ENCODE assay signal across 13 cellular contexts in the genomic region with DNA sequence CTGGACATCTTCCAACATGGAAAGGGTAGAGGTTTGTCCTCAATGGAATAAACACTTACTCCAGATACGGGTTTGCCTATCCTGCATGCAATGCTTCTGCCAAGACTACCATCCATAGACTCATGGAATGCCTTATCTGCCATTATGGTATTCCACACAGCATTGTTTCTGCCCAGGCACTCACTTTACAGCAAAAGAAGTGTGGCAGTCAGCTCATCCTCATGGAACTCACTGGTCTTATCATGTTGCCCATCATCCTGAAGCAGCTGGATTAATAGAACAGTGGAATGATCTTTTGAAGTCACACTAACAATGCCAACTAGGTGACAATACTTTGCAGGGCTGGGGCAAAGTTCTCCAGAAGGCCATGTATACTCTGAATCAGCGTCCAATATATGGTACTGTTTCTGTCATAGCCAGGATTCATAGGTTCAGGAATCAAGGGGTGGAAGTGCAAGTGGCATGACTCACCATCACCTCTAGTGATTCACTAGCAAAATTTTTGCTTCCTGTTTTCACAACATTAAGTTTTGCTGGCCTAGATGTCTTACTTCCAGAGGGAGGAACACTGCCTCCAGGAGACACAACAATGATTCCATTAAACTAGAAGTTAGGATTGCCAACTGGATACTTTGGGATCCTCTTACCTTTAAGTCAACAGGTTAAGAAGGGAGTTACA.
DNase-seq lines count a peak whose midpoint lies in the region; ATAC-seq and TF ChIP-seq lines count a peak whose summit lies in the region.
"Had no signal": no experiment of that assay in that cellular context is flagged by ENCODE, and none has a peak within 500 bp of the region (broad histone marks: within the 10 kb centered on the region; RNA-seq: fewer than 3 reads in every experiment).

No MANE protein-coding gene starts in this region.

- peaks cover 6 to 27% (median 12%) of the 10 kb centered on the region in 7 donors for H3K9me3 Mint-ChIP-seq in CD14-positive monocyte
- H3K9me3 Mint-ChIP-seq: neural progenitor cell had no signal

- no TSS peak for BruUV-seq in HCT116 (replicated peaks; lab: Mats Ljungman, UMichigan)

- no peak for TF ChIP-seq CTCF in HCT116 (IDR thresholded peaks at IDR 0.05 in 2 of 3, conservative IDR thresholded peaks at IDR 0.05 in 1 of 3; ENCODE audit: borderline replicate concordance in 1 of 3, insufficient read depth in 1 of 3, low read depth in 2 of 3, low read length in 2 of 3)
- TF ChIP-seq CTCF in RWPE2 (IDR thresholded peaks at IDR 0.05; ENCODE audit: poor library complexity, severe bottlenecking), result no peak
- TF ChIP-seq CTCF in fibroblast of pulmonary artery (IDR thresholded peaks at IDR 0.05; ENCODE audit: low read length, missing control alignments), result no peak
- no peak for TF ChIP-seq CTCF in CD14-positive monocyte (IDR thresholded peaks at IDR 0.05)

- no peaks in the 10 kb centered on the region for H3K9me2 ChIP-seq in HCT116 (ENCODE audit: insufficient read depth)

- H3K36me3 ChIP-seq in HCT116 (ENCODE audit: control insufficient read depth in 1 of 2, insufficient read depth in 2 of 2, low read length in 2 of 2) (no peaks in the 10 kb centered on the region), RWPE2 (ENCODE audit: low read depth) (no peaks in the 10 kb centered on the region)
- H3K36me3 ChIP-seq: lower lobe of right lung, neural progenitor cell, sigmoid colon had no signal

- no peaks in the 10 kb centered on the region for H4K20me1 ChIP-seq in HCT116 (ENCODE audit: insufficient read depth)

- H3K4me1 ChIP-seq in HCT116 (ENCODE audit: control insufficient read depth in 1 of 2, insufficient read depth in 2 of 2, low read length in 2 of 2), result peaks cover 0 to 20% of the 10 kb centered on the region in 2 experiments; a peak in 3 of 4 replicates
- peaks cover 18% of the 10 kb centered on the region for H3K4me1 ChIP-seq in RWPE2 (ENCODE audit: insufficient read depth, poor library complexity, severe bottlenecking)
- H3K4me1 ChIP-seq: lower lobe of right lung, sigmoid colon had no signal

- intact Hi-C loops in HCT116 (cut with micrococcal nuclease), result no loop called here
- intact Hi-C loops in CD14-positive monocyte (cut with micrococcal nuclease), result no loop called here

- no peaks in the 10 kb centered on the region for H3K4me1 Mint-ChIP-seq in CD14-positive monocyte

- H3K9me3 ChIP-seq in HCT116 (ENCODE audit: control insufficient read depth in 1 of 2, insufficient read depth in 1 of 2, low read depth in 1 of 2, low read length in 2 of 2) (no peaks in the 10 kb centered on the region), RWPE2 (ENCODE audit: severe bottlenecking) (no peaks in the 10 kb centered on the region)
- H3K9me3 ChIP-seq: lower lobe of right lung, sigmoid colon had no signal

- H3K36me3 Mint-ChIP-seq in CD14-positive monocyte, result no peaks in the 10 kb centered on the region
- H3K36me3 Mint-ChIP-seq: neural progenitor cell had no signal

- no peaks in the 10 kb centered on the region for H3K79me2 ChIP-seq in HCT116 (ENCODE audit: insufficient read depth, low read length)

- H3K9ac ChIP-seq in HCT116 (ENCODE audit: low read length), result no peak overlapping the region
- H3K9ac ChIP-seq: neural progenitor cell had no signal

- TF ChIP-seq POLR2A in HCT116 (IDR thresholded peaks at IDR 0.05; ENCODE audit: borderline replicate concordance, extremely low read depth, insufficient read depth, insufficient read length), result no peak

- POLR2A ChIA-PET in HCT116 (lab: Charles Lee), result no interaction called here

- RAD21 ChIA-PET in HCT116 (lab: Charles Lee; ENCODE audit: low non-redundant PET in 1 of 2, low total read pairs in 2 of 2, uncharacterized antibody in 2 of 2, unreplicated experiment in 2 of 2), result no interaction called here

- no peak overlapping the region for H3K4me3 Mint-ChIP-seq in CD14-positive monocyte
- H3K4me3 Mint-ChIP-seq: neural progenitor cell had no signal

- peak; percentile 79 for ATAC-seq in HCT116
- peak; percentile 97 for ATAC-seq in RWPE2 (ENCODE audit: low read depth)
- ATAC-seq in GM21528 (IDR thresholded peaks at IDR 0.05; ENCODE audit: low FRiP score, unreplicated experiment), result no peak
- ATAC-seq: lower lobe of right lung; stimulated activated naive CD8-positive, alpha-beta T cell treated with anti-CD3 and anti-CD28 coated beads, Interleukin-15, Interleukin-2, amounts not matched to agents 100 U/mL and 50 U/mL, for 24 hours had no signal

- H3K27me3 ChIP-seq in HCT116 (ENCODE audit: insufficient read depth, low read length) (no peaks in the 10 kb centered on the region), RWPE2 (ENCODE audit: insufficient read depth, poor library complexity, severe bottlenecking) (no peaks in the 10 kb centered on the region)
- H3K27me3 ChIP-seq: neural progenitor cell, sigmoid colon had no signal

- no peak overlapping the region for H2AFZ ChIP-seq in HCT116 (ENCODE audit: low read depth, low read length, poor library complexity, severe bottlenecking)
- H2AFZ ChIP-seq: neural progenitor cell had no signal

- no peak overlapping the region for H3K27ac Mint-ChIP-seq in CD14-positive monocyte
- H3K27ac Mint-ChIP-seq: neural progenitor cell had no signal

- H3K4me3 ChIP-seq in HCT116 (replicated peaks in 1 of 2; ENCODE audit: low read depth in 1 of 2, low read length in 2 of 2) (no peak overlapping the region; a peak in 1 of 4 replicates), RWPE2 (ENCODE audit: severe bottlenecking) (no peak overlapping the region), fibroblast of pulmonary artery (replicated peaks; ENCODE audit: low read depth, low read length) (no peak overlapping the region)
- H3K4me3 ChIP-seq: lower lobe of right lung, neural progenitor cell, sigmoid colon had no signal

- peak overlapping the region; percentile 64 for H3K4me2 ChIP-seq in HCT116 (ENCODE audit: low read length)
- H3K4me2 ChIP-seq: neural progenitor cell had no signal

- TF ChIP-seq RAD21 in HCT116 (IDR thresholded peaks at IDR 0.05; ENCODE audit: low read depth), result no peak

- H3K27ac ChIP-seq in HCT116 (ENCODE audit: low read depth, low read length), result peak overlapping the region; percentile 38; the same call in 1 of the 2 replicates
- peak overlapping the region; percentile 70 for H3K27ac ChIP-seq in RWPE2 (ENCODE audit: poor library complexity, severe bottlenecking)
- H3K27ac ChIP-seq: lower lobe of right lung, neural progenitor cell, sigmoid colon had no signal

- DNase-seq in HCT116 (ENCODE audit: low read depth, low spot score), result peak; percentile 53
- DNase-seq in RWPE2 (ENCODE audit: low spot score), result no peak
- DNase-seq in fibroblast of pulmonary artery (ENCODE audit: low read depth), result peak; percentile 77
- peak; percentile 21 for DNase-seq in stromal cell of bone marrow (ENCODE audit: low read depth)
- no peak for DNase-seq in CD14-positive monocyte (ENCODE audit: low spot score)
- no peak for DNase-seq in ureter (ENCODE audit: low spot score)
- DNase-seq: central memory CD4-positive, alpha-beta T cell; lower lobe of right lung; NCI-H2227 treated with DMSO at 0.1 percent for 48 hours; sigmoid colon; stimulated activated naive CD8-positive, alpha-beta T cell treated with anti-CD3 and anti-CD28 coated beads, Interleukin-15, Interleukin-2, amounts not matched to agents 100 U/mL and 50 U/mL, for 24 hours had no signal

- CTCF ChIA-PET in HCT116 (lab: Charles Lee), result no interaction called here

- peaks cover 0 to 1% (median 0%) of the 10 kb centered on the region in 3 donors for H3K27me3 Mint-ChIP-seq in CD14-positive monocyte (ENCODE audit: low read depth in 3 of 3)

TF ChIP-seq in HCT116, 20 proteins besides CTCF, POLR2A, EP300 and RAD21:
- TF ChIP-seq CBX3 (IDR thresholded peaks at IDR 0.05; ENCODE audit: low read depth), result peak; percentile 72
- peak; percentile 80 for TF ChIP-seq FOSL1 (IDR thresholded peaks at IDR 0.05; ENCODE audit: low read depth)
- TF ChIP-seq JUND (IDR thresholded peaks at IDR 0.05), result peak; percentile 72
- TF ChIP-seq SP1 (IDR thresholded peaks at IDR 0.05; ENCODE audit: low read depth), result peak; percentile 59
- no peak for TF ChIP-seq ZFX (IDR thresholded peaks at IDR 0.05)
- TF ChIP-seq CEBPB (IDR thresholded peaks at IDR 0.05; ENCODE audit: low read depth), result peak; percentile 52; the same call in 1 of the 2 replicates
- TF ChIP-seq ELF1 (IDR thresholded peaks at IDR 0.05; ENCODE audit: borderline replicate concordance, low read depth), result no peak
TF ChIP-seq in HCT116: peak in this region for 5.

Comparison
In these comparisons a context has a peak if more than half of its experiments do, and no peak if none do; other contexts are left out.
1. DNase-seq: peak in HCT116 (single experiment), fibroblast of pulmonary artery (single experiment) and stromal cell of bone marrow (single experiment); none in RWPE2 (single experiment), CD14-positive monocyte (single experiment) and ureter (single experiment).